9 cellular contexts compared by ENCODE assay signal in genomic region chr1:148523205-148524144, GRCh38. TPM values are rescaled to one million over a fixed set of nuclear protein-coding genes. Genes with fewer than 3 reads are reported as not detected.
A peak's percentile ranks its signal among the peaks of the same experiment; 100 is the strongest.
DNase-seq lines count a peak whose midpoint lies in the region; ATAC-seq and TF ChIP-seq lines count a peak whose summit lies in the region.
"Not testable (repeated sequence)": the region's sequence is repeated elsewhere in the genome, so short reads cannot be mapped to it uniquely, and the experiment has no call there.
"Had no signal": no experiment of that assay in that cellular context is flagged by ENCODE, and none has a peak within 500 bp of the region (broad histone marks: within the 10 kb centered on the region; RNA-seq: fewer than 3 reads in every experiment).

No MANE protein-coding gene starts in this region.

- H3K4me3 Mint-ChIP-seq in Caco-2 (ENCODE audit: unreplicated experiment): peak overlapping the region; percentile 77
- H3K4me3 Mint-ChIP-seq in activated T-helper 17 cell treated with anti-CD3 and anti-CD28 coated beads, Interleukin-2, amount 50 U/mL, for 72 hours: peak overlapping the region; percentile 91
- H3K4me3 Mint-ChIP-seq in endothelial cell (ENCODE audit: unreplicated experiment): peak overlapping the region; percentile 90
- peak overlapping the region; percentile 83 for H3K4me3 Mint-ChIP-seq in mesothelial cell of epicardium
- H3K4me3 Mint-ChIP-seq in stimulated activated naive B cell treated with anti-CD40 and anti-IgM and Interleukin-4, amounts not matched to agents 10 μg/mL and 1 μg/mL and 100 μg/mL, for 72 hours: peak overlapping the region; percentile 78 to 81

- H3K4me3 ChIP-seq in Caco-2 (ENCODE audit: low read depth, low read length) (peak overlapping the region; percentile 27; the same call in 1 of the 2 replicates), RWPE2 (ENCODE audit: severe bottlenecking) (peak overlapping the region; percentile 26)

- H3K27ac ChIP-seq in RWPE2 (ENCODE audit: poor library complexity, severe bottlenecking): peak overlapping the region; percentile 41

- CTCF ChIA-PET in Caco-2 (lab: Charles Lee): not testable (repeated sequence)

- not testable (repeated sequence) for H3K9me3 Mint-ChIP-seq in Caco-2 (ENCODE audit: unreplicated experiment); activated T-helper 17 cell treated with anti-CD3 and anti-CD28 coated beads, Interleukin-2, amount 50 U/mL, for 72 hours; endothelial cell (ENCODE audit: unreplicated experiment); mesothelial cell of epicardium; stimulated activated naive B cell treated with anti-CD40 and anti-IgM and Interleukin-4, amounts not matched to agents 10 μg/mL and 1 μg/mL and 100 μg/mL, for 72 hours

- H3K27ac Mint-ChIP-seq in Caco-2 (ENCODE audit: unreplicated experiment) (peak overlapping the region; percentile 99), endothelial cell (ENCODE audit: unreplicated experiment) (peak overlapping the region; percentile 97), mesothelial cell of epicardium (peak overlapping the region; percentile 100)
- H3K27ac Mint-ChIP-seq in activated T-helper 17 cell treated with anti-CD3 and anti-CD28 coated beads, Interleukin-2, amount 50 U/mL, for 72 hours: peak overlapping the region; percentile 99
- H3K27ac Mint-ChIP-seq in stimulated activated naive B cell treated with anti-CD40 and anti-IgM and Interleukin-4, amounts not matched to agents 10 μg/mL and 1 μg/mL and 100 μg/mL, for 72 hours: peak overlapping the region; percentile 98

- DNase-seq in Caco-2; RWPE2 (ENCODE audit: low spot score); endothelial cell (ENCODE audit: low spot score); mesothelial cell of epicardium (ENCODE audit: low spot score in 2 of 2, unreplicated experiment in 2 of 2): not testable (repeated sequence)
- DNase-seq in stimulated activated naive B cell treated with anti-CD40 and anti-IgM and Interleukin-4, amounts not matched to agents 10 μg/mL and 1 μg/mL and 100 μg/mL, for 72 hours: peak; percentile 54

- not testable (repeated sequence) for BruUV-seq in Caco-2 (replicated peaks; lab: Mats Ljungman, UMichigan)

- intact Hi-C loops in Caco-2 (cut with micrococcal nuclease; ENCODE audit: unreplicated experiment): not testable (repeated sequence)

- not testable (repeated sequence) for H3K36me3 ChIP-seq in Caco-2 (ENCODE audit: control insufficient read depth, insufficient read depth, low read length); RWPE2 (ENCODE audit: low read depth)

- not testable (repeated sequence) for H3K4me1 ChIP-seq in Caco-2; RWPE2 (ENCODE audit: insufficient read depth, poor library complexity, severe bottlenecking)

- not testable (repeated sequence) for H3K27me3 ChIP-seq in Caco-2 (replicated peaks; ENCODE audit: control insufficient read depth, insufficient read depth, low read length); RWPE2 (ENCODE audit: insufficient read depth, poor library complexity, severe bottlenecking)

- TF ChIP-seq CTCF in Caco-2 (IDR thresholded peaks at IDR 0.05; ENCODE audit: insufficient read depth in 1 of 2, low read depth in 1 of 2, low read length in 1 of 2, severe bottlenecking in 1 of 2, unreplicated experiment in 1 of 2); RWPE2 (IDR thresholded peaks at IDR 0.05; ENCODE audit: poor library complexity, severe bottlenecking); endothelial cell (IDR thresholded peaks at IDR 0.05; ENCODE audit: unreplicated experiment); mesothelial cell of epicardium (IDR thresholded peaks at IDR 0.05; ENCODE audit: unreplicated experiment): not testable (repeated sequence)

- not testable (repeated sequence) for H3K4me1 Mint-ChIP-seq in Caco-2 (ENCODE audit: low read depth, unreplicated experiment); activated T-helper 17 cell treated with anti-CD3 and anti-CD28 coated beads, Interleukin-2, amount 50 U/mL, for 72 hours; endothelial cell (ENCODE audit: unreplicated experiment); mesothelial cell of epicardium
- peaks cover 8 to 11% of the 10 kb centered on the region in 2 donors for H3K4me1 Mint-ChIP-seq in stimulated activated naive B cell treated with anti-CD40 and anti-IgM and Interleukin-4, amounts not matched to agents 10 μg/mL and 1 μg/mL and 100 μg/mL, for 72 hours

- not testable (repeated sequence) for H3K9me3 ChIP-seq in Caco-2; RWPE2 (ENCODE audit: severe bottlenecking)

- not testable (repeated sequence) for H3K27me3 Mint-ChIP-seq in Caco-2 (ENCODE audit: insufficient read depth, unreplicated experiment); activated T-helper 17 cell treated with anti-CD3 and anti-CD28 coated beads, Interleukin-2, amount 50 U/mL, for 72 hours; endothelial cell (ENCODE audit: unreplicated experiment); mesothelial cell of epicardium (ENCODE audit: low read depth); stimulated activated naive B cell treated with anti-CD40 and anti-IgM and Interleukin-4, amounts not matched to agents 10 μg/mL and 1 μg/mL and 100 μg/mL, for 72 hours

- POLR2A ChIA-PET in Caco-2 (lab: Charles Lee): interaction anchor here (0.6 to 1.0 kb wide), 4 partner anchors 135 to 260 kb away, joined by 3 to 6 read pairs (median 6); no protein-coding TSS in a partner anchor

- peaks cover 15% of the 10 kb centered on the region for H3K36me3 Mint-ChIP-seq in Caco-2 (ENCODE audit: insufficient read depth, unreplicated experiment)
- H3K36me3 Mint-ChIP-seq in activated T-helper 17 cell treated with anti-CD3 and anti-CD28 coated beads, Interleukin-2, amount 50 U/mL, for 72 hours (ENCODE audit: low read depth): peaks cover 13% of the 10 kb centered on the region
- H3K36me3 Mint-ChIP-seq in endothelial cell (ENCODE audit: low read depth, unreplicated experiment); mesothelial cell of epicardium: not testable (repeated sequence)
- peaks cover 2 to 10% of the 10 kb centered on the region in 2 donors for H3K36me3 Mint-ChIP-seq in stimulated activated naive B cell treated with anti-CD40 and anti-IgM and Interleukin-4, amounts not matched to agents 10 μg/mL and 1 μg/mL and 100 μg/mL, for 72 hours

- ATAC-seq in GM21723 (IDR thresholded peaks at IDR 0.05; ENCODE audit: unreplicated experiment) (peak; percentile 3), HG03354 (IDR thresholded peaks at IDR 0.05; ENCODE audit: poor library complexity, severe bottlenecking, unreplicated experiment) (peak; percentile 17)
- ATAC-seq in RWPE2 (ENCODE audit: low read depth): not testable (repeated sequence)
- peak; percentile 22 for ATAC-seq in activated T-helper 17 cell treated with anti-CD3 and anti-CD28 coated beads, Interleukin-2, amount 50 U/mL, for 72 hours (replicated peaks)
- ATAC-seq in stimulated activated naive B cell treated with anti-CD40 and anti-IgM and Interleukin-4, amounts not matched to agents 10 μg/mL and 1 μg/mL and 100 μg/mL, for 72 hours (replicated peaks): peak; percentile 10 to 44

RNA-seq across cellular contexts. Expression of gene PPIAL4G, which starts 40.4 kb away (rescaled TPM):
- total RNA-seq in Caco-2 (2022) (not detected in 2 replicates), endothelial cell (ENCODE audit: unreplicated experiment) (0.08 TPM), mesothelial cell of epicardium (0.13 TPM in 1 of 3 replicates, not detected in the others)
- under 1 TPM; 0.15 to 0.40 TPM for total RNA-seq in activated T-helper 17 cell treated with anti-CD3 and anti-CD28 coated beads, Interleukin-2, amount 50 U/mL, for 72 hours
- total RNA-seq: Daoy had no signal
